Comparison of ENCODE assay signal across 25 cellular contexts in the genomic region with DNA sequence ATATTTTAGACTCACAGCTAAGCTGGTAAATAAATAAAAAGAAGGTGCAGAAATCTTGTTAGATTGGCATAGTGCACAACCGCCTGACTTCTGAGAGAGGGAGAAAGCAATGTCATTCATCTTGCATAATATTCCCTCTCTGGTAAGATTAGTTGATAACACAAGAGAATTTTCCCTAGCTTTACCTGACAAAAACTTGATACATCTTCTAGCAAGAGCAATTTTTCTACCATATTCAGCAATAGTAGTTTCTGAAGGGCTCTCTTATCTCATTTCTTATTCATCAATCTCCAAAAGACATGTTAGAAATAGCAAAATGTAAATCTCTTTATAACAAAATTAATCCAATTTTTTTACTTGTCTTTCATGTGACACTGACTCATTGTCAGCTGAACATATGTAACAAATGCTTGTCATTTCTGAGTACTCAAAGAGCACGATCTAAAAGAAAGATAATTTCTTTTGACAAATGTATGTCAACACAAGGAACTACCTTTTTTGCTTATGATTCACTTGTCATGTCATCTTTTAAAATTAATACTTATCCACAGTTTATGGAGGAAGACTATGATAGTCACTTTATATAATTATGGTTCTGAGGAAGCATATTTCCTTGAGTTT.
"Had no signal": no experiment of that assay in that cellular context is flagged by ENCODE, and none has a peak within 500 bp of the region (broad histone marks: within the 10 kb centered on the region; RNA-seq: fewer than 3 reads in every experiment).

No MANE protein-coding gene starts in this region.

- H3K27me3 Mint-ChIP-seq: activated CD4-positive, alpha-beta memory T cell treated with anti-CD3 and anti-CD28 coated beads, Interleukin-2, amount 10 ng/mL, durations not matched to agents 7 days and 5 days; activated T-helper 17 cell treated with anti-CD3 and anti-CD28 coated beads, Interleukin-2, amount 50 U/mL, for 72 hours; natural killer cell treated with Interleukin-12 subunit alpha and Interleukin-12 subunit beta and Interleukin-15 and Interleukin-18, amount 100 ng/mL, for 72 hours; stimulated activated naive B cell treated with anti-CD40 and anti-IgM and Interleukin-4, amounts not matched to agents 10 μg/mL and 1 μg/mL and 100 μg/mL, for 72 hours had no signal

- H3K9me3 ChIP-seq: breast epithelium, esophagus squamous epithelium, right atrium auricular region, suprapubic skin, tibial artery had no signal

- H3K4me1 ChIP-seq: breast epithelium, esophagus squamous epithelium, left lung, right atrium auricular region, suprapubic skin, tibial artery had no signal

- ATAC-seq: activated T-cell treated with anti-CD3 and anti-CD28 coated beads, Interleukin-2, amount 50 U/mL, for 4 hours; activated T-helper 17 cell treated with anti-CD3 and anti-CD28 coated beads, Interleukin-2, amount 50 U/mL, for 72 hours; left lung; natural killer cell treated with Interleukin-12 subunit alpha and Interleukin-12 subunit beta and Interleukin-15 and Interleukin-18, amount 100 ng/mL, for 72 hours; stimulated activated naive B cell treated with anti-CD40 and anti-IgM and Interleukin-4, amounts not matched to agents 10 μg/mL and 1 μg/mL and 100 μg/mL, for 72 hours had no signal

- H3K27ac Mint-ChIP-seq: activated CD4-positive, alpha-beta memory T cell treated with anti-CD3 and anti-CD28 coated beads, Interleukin-2, amount 10 ng/mL, durations not matched to agents 7 days and 5 days; activated CD4-positive, alpha-beta T cell treated with anti-CD3 and anti-CD28 coated beads, Interleukin-2, amount 10 ng/mL, durations not matched to agents 24 days and 14 days; activated T-helper 17 cell treated with anti-CD3 and anti-CD28 coated beads, Interleukin-2, amount 50 U/mL, for 72 hours; natural killer cell treated with Interleukin-12 subunit alpha and Interleukin-12 subunit beta and Interleukin-15 and Interleukin-18, amount 100 ng/mL, for 72 hours; stimulated activated naive B cell treated with anti-CD40 and anti-IgM and Interleukin-4, amounts not matched to agents 10 μg/mL and 1 μg/mL and 100 μg/mL, for 72 hours had no signal

- H3K4me3 Mint-ChIP-seq: activated CD4-positive, alpha-beta memory T cell treated with anti-CD3 and anti-CD28 coated beads, Interleukin-2, amount 10 ng/mL, durations not matched to agents 7 days and 5 days; activated CD4-positive, alpha-beta T cell treated with anti-CD3 and anti-CD28 coated beads, Interleukin-2, amount 10 ng/mL, durations not matched to agents 24 days and 14 days; activated T-cell treated with anti-CD3 and anti-CD28 coated beads, Interleukin-2, amount 50 U/mL, for 4 hours; activated T-helper 17 cell treated with anti-CD3 and anti-CD28 coated beads, Interleukin-2, amount 50 U/mL, for 72 hours; natural killer cell treated with Interleukin-12 subunit alpha and Interleukin-12 subunit beta and Interleukin-15 and Interleukin-18, amount 100 ng/mL, for 72 hours; stimulated activated naive B cell treated with anti-CD40 and anti-IgM and Interleukin-4, amounts not matched to agents 10 μg/mL and 1 μg/mL and 100 μg/mL, for 72 hours had no signal

- H3K27ac ChIP-seq: breast epithelium, esophagus squamous epithelium, left lung, right atrium auricular region, suprapubic skin, tibial artery had no signal

- H3K4me3 ChIP-seq: breast epithelium, esophagus squamous epithelium, left lung, lung, right atrium auricular region, suprapubic skin, tibial artery had no signal

- H3K9me3 Mint-ChIP-seq: activated CD4-positive, alpha-beta memory T cell treated with anti-CD3 and anti-CD28 coated beads, Interleukin-2, amount 10 ng/mL, durations not matched to agents 7 days and 5 days had no signal

- FAIRE-seq: colon had no signal

- H3K4me1 Mint-ChIP-seq: activated CD4-positive, alpha-beta memory T cell treated with anti-CD3 and anti-CD28 coated beads, Interleukin-2, amount 10 ng/mL, durations not matched to agents 7 days and 5 days; activated CD4-positive, alpha-beta T cell treated with anti-CD3 and anti-CD28 coated beads, Interleukin-2, amount 10 ng/mL, durations not matched to agents 24 days and 14 days; activated T-helper 17 cell treated with anti-CD3 and anti-CD28 coated beads, Interleukin-2, amount 50 U/mL, for 72 hours; stimulated activated naive B cell treated with anti-CD40 and anti-IgM and Interleukin-4, amounts not matched to agents 10 μg/mL and 1 μg/mL and 100 μg/mL, for 72 hours had no signal

- H3K36me3 ChIP-seq: breast epithelium, esophagus squamous epithelium, left lung, right atrium auricular region, suprapubic skin, tibial artery had no signal

- DNase-seq: activated CD4-positive, alpha-beta memory T cell treated with anti-CD3 and anti-CD28 coated beads, Interleukin-2, amount 10 ng/mL, durations not matched to agents 7 days and 5 days; activated CD4-positive, alpha-beta T cell treated with anti-CD3 and anti-CD28 coated beads, Interleukin-2, amount 10 ng/mL, durations not matched to agents 24 days and 14 days; activated CD4-positive, CD25-positive, alpha-beta regulatory T cell treated with anti-CD3 and anti-CD28 coated beads, Interleukin-2, amount 50 U/mL, for 72 hours; activated CD8-positive, alpha-beta memory T cell treated with anti-CD3 and anti-CD28 coated beads, Interleukin-2, amount 50 U/mL, for 48 hours; activated gamma-delta T cell treated with Interleukin-2 at 50 U/mL for 16 hours; activated naive CD4-positive, alpha-beta T cell treated with anti-CD3 and anti-CD28 coated beads, Interleukin-2, amount 50 U/mL, for 16 hours; activated T-cell treated with anti-CD3 and anti-CD28 coated beads, Interleukin-2, amount 50 U/mL, for 4 hours; amygdala; effector memory CD4-positive, alpha-beta T cell; esophagus squamous epithelium; kidney glomerular epithelial cell; left lung; mesendoderm; stimulated activated CD4-positive, alpha-beta T cell treated with anti-CD3 and anti-CD28 coated beads, Interleukin-15, amount 100 ng/mL, for 24 hours; stimulated activated CD4-positive, alpha-beta T cell treated with anti-CD3 and anti-CD28 coated beads, Interleukin-2, amount 100 ng/mL, for 24 hours; stimulated activated naive B cell treated with anti-CD40 and anti-IgM and Interleukin-4, amounts not matched to agents 10 μg/mL and 1 μg/mL and 100 μg/mL, for 72 hours; T-helper 2 cell; tibial artery had no signal

- H3K27me3 ChIP-seq: breast epithelium, esophagus squamous epithelium, left lung, right atrium auricular region, suprapubic skin, tibial artery had no signal
